5 cellular contexts compared by ENCODE assay signal in the genomic region with DNA sequence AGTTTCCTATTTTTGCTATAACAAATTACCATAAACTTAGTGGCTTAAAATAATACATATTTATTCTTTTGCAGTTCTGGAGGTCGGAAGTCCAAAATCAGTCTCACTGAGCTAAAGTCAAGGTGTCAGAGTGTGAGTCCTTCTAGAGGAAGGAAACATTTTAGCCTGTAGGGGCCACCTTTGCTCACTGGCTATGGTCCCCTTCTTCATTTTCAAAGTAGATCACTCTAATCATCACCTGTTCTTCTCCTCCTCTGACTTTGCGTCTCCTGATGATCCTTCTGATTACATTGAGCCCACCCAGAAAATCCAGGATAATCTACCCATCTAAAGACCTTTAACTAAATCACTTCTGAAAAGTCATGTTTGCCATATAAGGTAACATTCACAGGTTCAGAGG.
"Had no signal": no experiment of that assay in that cellular context is flagged by ENCODE, and none has a peak within 500 bp of the region (broad histone marks: within the 10 kb centered on the region; RNA-seq: fewer than 3 reads in every experiment).

No MANE protein-coding gene starts in this region.

- H3K4me1 Mint-ChIP-seq: IgD-negative memory B cell had no signal

- H3K27ac Mint-ChIP-seq: IgD-negative memory B cell had no signal

- H3K27ac ChIP-seq: HL-60 had no signal

- H3K36me3 Mint-ChIP-seq: IgD-negative memory B cell had no signal

- DNase-seq: IMR-90 had no signal

- H3K4me3 Mint-ChIP-seq: IgD-negative memory B cell had no signal

- H3K4me3 ChIP-seq: K562 had no signal

- ATAC-seq: HepG2, K562 had no signal

- H3K27me3 Mint-ChIP-seq: IgD-negative memory B cell had no signal
